ENCODE assay signal across 27 cellular contexts in the genomic region with DNA sequence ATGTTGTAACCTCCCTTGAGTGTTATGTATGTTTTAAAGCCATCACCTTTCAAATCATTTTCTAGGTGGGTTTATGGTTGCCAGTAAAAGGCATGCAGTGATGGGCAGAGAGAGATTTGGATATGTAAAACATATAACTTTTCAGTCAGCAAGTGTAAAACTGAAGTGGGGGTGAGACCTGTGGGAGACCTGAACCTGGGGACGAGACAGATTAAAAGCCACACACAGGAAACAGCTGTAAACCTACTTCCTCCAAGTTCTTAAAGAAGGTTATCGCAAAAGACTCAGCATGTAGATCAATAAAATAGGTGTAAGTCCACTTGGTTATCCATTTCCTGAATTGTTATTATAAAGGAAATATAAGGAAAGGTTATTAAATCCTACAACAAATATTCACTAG.
"Had no signal": no experiment of that assay in that cellular context is flagged by ENCODE, and none has a peak within 500 bp of the region (broad histone marks: within the 10 kb centered on the region; RNA-seq: fewer than 3 reads in every experiment).

No MANE protein-coding gene starts in this region.

- H3K36me3 ChIP-seq: esophagus squamous epithelium, heart right ventricle, lower lobe of right lung, neural progenitor cell, right atrium auricular region, suprapubic skin, transverse colon, upper lobe of right lung, uterus had no signal

- H3K79me2 ChIP-seq: parathyroid adenoma had no signal

- H3K9me3 ChIP-seq: mucosa of descending colon, suprapubic skin, transverse colon, upper lobe of right lung, uterus had no signal

- H3K4me2 ChIP-seq: neural progenitor cell had no signal

- H3K4me3 ChIP-seq: esophagus squamous epithelium, heart right ventricle, lower lobe of right lung, mucosa of descending colon, neural progenitor cell, right atrium auricular region, suprapubic skin, transverse colon, upper lobe of right lung, uterus had no signal

- H3K9ac ChIP-seq: neural progenitor cell, parathyroid adenoma had no signal

- H3K27me3 Mint-ChIP-seq: stimulated activated naive CD8-positive, alpha-beta T cell treated with anti-CD3 and anti-CD28 coated beads, Interleukin-15, amount 100 ng/mL, for 72 hours had no signal

- H3K4me3 Mint-ChIP-seq: effector memory CD8-positive, alpha-beta T cell; immature natural killer cell; naive B cell; natural killer cell treated with Interleukin-12 subunit alpha and Interleukin-12 subunit beta and Interleukin-15 and Interleukin-18, amount 100 ng/mL, for 72 hours; neural progenitor cell; stimulated activated naive CD8-positive, alpha-beta T cell treated with anti-CD3 and anti-CD28 coated beads, Interleukin-15, amount 100 ng/mL, for 72 hours had no signal

- H3K27ac ChIP-seq: esophagus squamous epithelium, heart right ventricle, lower lobe of right lung, neural progenitor cell, parathyroid adenoma, right atrium auricular region, suprapubic skin, transverse colon, upper lobe of right lung, uterus had no signal

- DNase-seq: cortex of kidney; effector memory CD8-positive, alpha-beta T cell; erythroblast; esophagus squamous epithelium; foreskin melanocyte; glutamatergic neuron; heart right ventricle; hypothalamus; immature natural killer cell; islet precursor cell; left ventricle myocardium superior; lower lobe of right lung; mucosa of descending colon; naive B cell; stimulated activated CD4-positive, alpha-beta T cell treated with anti-CD3 and anti-CD28 coated beads, Interleukin-2, amount 100 ng/mL, for 48 hours; stimulated activated naive CD4-positive, alpha-beta T cell; stimulated activated naive CD8-positive, alpha-beta T cell treated with anti-CD3 and anti-CD28 coated beads, Interleukin-15, amount 100 ng/mL, for 72 hours; transverse colon; upper lobe of right lung; uterus had no signal

- ATAC-seq: effector memory CD8-positive, alpha-beta T cell; heart right ventricle; left ventricle myocardium superior; lower lobe of right lung; mucosa of descending colon; natural killer cell treated with Interleukin-12 subunit alpha and Interleukin-12 subunit beta and Interleukin-15 and Interleukin-18, amount 100 ng/mL, for 72 hours; sciatic nerve; stimulated activated naive CD8-positive, alpha-beta T cell treated with anti-CD3 and anti-CD28 coated beads, Interleukin-15, amount 100 ng/mL, for 72 hours; upper lobe of right lung had no signal

- H3K4me1 ChIP-seq: parathyroid adenoma, upper lobe of right lung, uterus had no signal

- H3K9me3 Mint-ChIP-seq: effector memory CD8-positive, alpha-beta T cell; immature natural killer cell; natural killer cell treated with Interleukin-12 subunit alpha and Interleukin-12 subunit beta and Interleukin-15 and Interleukin-18, amount 100 ng/mL, for 72 hours; neural progenitor cell had no signal

- H3K36me3 Mint-ChIP-seq: immature natural killer cell; natural killer cell treated with Interleukin-12 subunit alpha and Interleukin-12 subunit beta and Interleukin-15 and Interleukin-18, amount 100 ng/mL, for 72 hours; neural progenitor cell had no signal

- H2AFZ ChIP-seq: neural progenitor cell, parathyroid adenoma had no signal

- H3K27ac Mint-ChIP-seq: effector memory CD8-positive, alpha-beta T cell; natural killer cell treated with Interleukin-12 subunit alpha and Interleukin-12 subunit beta and Interleukin-15 and Interleukin-18, amount 100 ng/mL, for 72 hours; neural progenitor cell; progenitor cell of endocrine pancreas; stimulated activated naive CD8-positive, alpha-beta T cell treated with anti-CD3 and anti-CD28 coated beads, Interleukin-15, amount 100 ng/mL, for 72 hours had no signal

- H3K27me3 ChIP-seq: esophagus squamous epithelium, heart right ventricle, neural progenitor cell, right atrium auricular region, suprapubic skin, transverse colon, upper lobe of right lung, uterus had no signal
